17 cellular contexts compared by ENCODE assay signal in genomic region chr12:18849761-18850160, GRCh38.
"Had no signal": no experiment of that assay in that cellular context is flagged by ENCODE, and none has a peak within 500 bp of the region (broad histone marks: within the 10 kb centered on the region; RNA-seq: fewer than 3 reads in every experiment).

No MANE protein-coding gene starts in this region.

- H3K9me3 Mint-ChIP-seq: naive thymus-derived CD4-positive, alpha-beta T cell had no signal

- H3K27ac Mint-ChIP-seq: naive thymus-derived CD4-positive, alpha-beta T cell had no signal

- H3K9me3 ChIP-seq: neutrophil, sigmoid colon, stomach, thoracic aorta, transverse colon had no signal

- H3K36me3 Mint-ChIP-seq: naive thymus-derived CD4-positive, alpha-beta T cell had no signal

- H3K4me3 ChIP-seq: dorsolateral prefrontal cortex, sigmoid colon, skin epidermis, stomach, thoracic aorta, transverse colon had no signal

- DNase-seq: cortex of kidney; dorsolateral prefrontal cortex; effector CD8-positive, alpha-beta T cell; foreskin melanocyte; head of caudate nucleus; hippocampal formation; naive thymus-derived CD4-positive, alpha-beta T cell; posterior cingulate gyrus; sigmoid colon; stimulated activated CD4-positive, alpha-beta T cell treated with anti-CD3 and anti-CD28 coated beads, Interleukin-12 subunit alpha, Interleukin-12 subunit beta, amount 100 ng/mL, for 4 hours; stimulated activated naive CD4-positive, alpha-beta T cell; stomach; substantia nigra; transverse colon had no signal

- H3K4me1 ChIP-seq: sigmoid colon, stomach, transverse colon had no signal

- H3K36me3 ChIP-seq: neutrophil, sigmoid colon, stomach, thoracic aorta, transverse colon had no signal

- H3K27me3 ChIP-seq: neutrophil, sigmoid colon, stomach, transverse colon had no signal

- H3K4me3 Mint-ChIP-seq: naive thymus-derived CD4-positive, alpha-beta T cell had no signal

- H3K27ac ChIP-seq: dorsolateral prefrontal cortex, neutrophil, sigmoid colon, skin epidermis, stomach, thoracic aorta, transverse colon had no signal

- ATAC-seq: naive thymus-derived CD4-positive, alpha-beta T cell had no signal
